Comparison of ENCODE assay signal across 21 cellular contexts in genomic region chr2:187224989-187225388, GRCh38.
DNase-seq lines count a peak whose midpoint lies in the region; ATAC-seq, FAIRE-seq and TF ChIP-seq lines count a peak whose summit lies in the region.
"Had no signal": no experiment of that assay in that cellular context is flagged by ENCODE, and none has a peak within 500 bp of the region (broad histone marks: within the 10 kb centered on the region; RNA-seq: fewer than 3 reads in every experiment).

No MANE protein-coding gene starts in this region.

- H4K20me1 ChIP-seq in H9 (ENCODE audit: control insufficient read depth, insufficient read depth, insufficient read length), result no peaks in the 10 kb centered on the region
- H4K20me1 ChIP-seq: BLaER1 had no signal

- H4K8ac ChIP-seq in H9 (replicated peaks; ENCODE audit: insufficient read length, low read depth, low read length), result no peak overlapping the region
- no peak overlapping the region for H4K8ac ChIP-seq in mesendoderm (ENCODE audit: low read depth, low read length)

- intact Hi-C loops in pancreas (cut with DNase I), result no loop called here

- H3K27me3 ChIP-seq in H9 (ENCODE audit: insufficient read depth, low read length) (no peaks in the 10 kb centered on the region), NT2/D1 (ENCODE audit: insufficient read depth, insufficient read length) (no peaks in the 10 kb centered on the region), mesendoderm (ENCODE audit: insufficient read depth, low read length, poor library complexity) (no peaks in the 10 kb centered on the region), pancreas (no peaks in the 10 kb centered on the region)
- H3K27me3 ChIP-seq: BLaER1 had no signal

- H3K27me3 Mint-ChIP-seq in H9 (ENCODE audit: low read depth), result no peaks in the 10 kb centered on the region
- no peaks in the 10 kb centered on the region for H3K27me3 Mint-ChIP-seq in activated T-cell treated with anti-CD3 and anti-CD28 coated beads, Interleukin-2, amount 50 U/mL, for 4 hours (ENCODE audit: low read depth)
- H3K27me3 Mint-ChIP-seq: CD4-positive, alpha-beta memory T cell had no signal

- no peak overlapping the region for H3K9ac ChIP-seq in H9 (ENCODE audit: extremely low read depth, insufficient read length, low read length)
- H3K9ac ChIP-seq in NT2/D1 (ENCODE audit: insufficient read length, low read depth), result no peak overlapping the region
- no peak overlapping the region for H3K9ac ChIP-seq in mesendoderm (ENCODE audit: low read length)
- H3K9ac ChIP-seq: BLaER1 had no signal

- H4K91ac ChIP-seq in H9 (ENCODE audit: insufficient read length, low read depth, low read length), result no peak overlapping the region

- H3K23ac ChIP-seq in H9 (ENCODE audit: insufficient read length, low read depth, low read length) (no peak overlapping the region), mesendoderm (ENCODE audit: low read length) (no peak overlapping the region)

- DNase-seq in H9 (peak; percentile 63), NT2/D1 (ENCODE audit: low read depth, low spot score) (peak; percentile 58), iPS DF 19.7 (ENCODE audit: low read depth, low spot score) (peak; percentile 90), mesendoderm (peak; percentile 91), pancreas (no peak), AG08395 (ENCODE audit: low spot score) (no peak)
- no peak for DNase-seq in activated T-cell treated with anti-CD3 and anti-CD28 coated beads, Interleukin-2, amount 50 U/mL, for 4 hours
- DNase-seq: Caco-2; CD4-positive, alpha-beta memory T cell; DMS 273 treated with DMSO at 0.1 percent for 48 hours; DMS79 treated with DMSO at 0.1 percent for 48 hours; GOT3; KG1; NCI-H1105; NCI-H146; NCI-H2029; NCI-H2171 treated with DMSO at 0.1 percent for 48 hours had no signal

- H2BK5ac ChIP-seq in H9 (ENCODE audit: insufficient read length, low read length), result no peak overlapping the region
- H2BK5ac ChIP-seq in mesendoderm (ENCODE audit: low read length), result no peak overlapping the region

- H3K9me3 Mint-ChIP-seq in H9, result peaks cover 48 to 57% of the 10 kb centered on the region in 2 experiments
- H3K9me3 Mint-ChIP-seq in activated T-cell treated with anti-CD3 and anti-CD28 coated beads, Interleukin-2, amount 50 U/mL, for 4 hours, result peaks cover 3% of the 10 kb centered on the region

- H3K4me1 Mint-ChIP-seq in H9, result peaks cover 43% of the 10 kb centered on the region in 2 experiments
- no peaks in the 10 kb centered on the region for H3K4me1 Mint-ChIP-seq in activated T-cell treated with anti-CD3 and anti-CD28 coated beads, Interleukin-2, amount 50 U/mL, for 4 hours (ENCODE audit: low read depth)
- H3K4me1 Mint-ChIP-seq: CD4-positive, alpha-beta memory T cell had no signal

- H2BK15ac ChIP-seq in H9 (ENCODE audit: low read depth, low read length) (no peak overlapping the region), mesendoderm (replicated peaks; ENCODE audit: low read depth) (no peak overlapping the region)

- H3K18ac ChIP-seq in H9 (ENCODE audit: insufficient read length, low read depth, low read length) (no peak overlapping the region), mesendoderm (ENCODE audit: low read length) (no peak overlapping the region)

- FAIRE-seq in pancreas (lab: Jason Lieb, UNC), result no peak
- FAIRE-seq: GM12878 had no signal

- H3K9me3 ChIP-seq in H9 (ENCODE audit: control insufficient read depth, low read depth, low read length), result peaks cover 16% of the 10 kb centered on the region
- peaks cover 44% of the 10 kb centered on the region for H3K9me3 ChIP-seq in NT2/D1 (ENCODE audit: insufficient read depth, low read length)
- no peaks in the 10 kb centered on the region for H3K9me3 ChIP-seq in pancreas
- H3K9me3 ChIP-seq: BLaER1, Caco-2 had no signal

- H3K79me2 ChIP-seq in H9 (ENCODE audit: insufficient read depth, low read length) (no peaks in the 10 kb centered on the region), mesendoderm (ENCODE audit: control insufficient read depth, insufficient read depth, low read length) (no peaks in the 10 kb centered on the region)

- H3K4me3 ChIP-seq in NT2/D1 (ENCODE audit: insufficient read length, low read depth) (no peak overlapping the region), mesendoderm (ENCODE audit: low read length) (no peak overlapping the region), pancreas (no peak overlapping the region)
- H3K4me3 ChIP-seq: BLaER1, GM12878 had no signal

- H4K5ac ChIP-seq in H9 (ENCODE audit: insufficient read length, low read depth, low read length), result no peak overlapping the region
- no peak overlapping the region for H4K5ac ChIP-seq in mesendoderm (ENCODE audit: low read length)

- no peaks in the 10 kb centered on the region for H3K36me3 ChIP-seq in NT2/D1 (ENCODE audit: insufficient read depth, insufficient read length, low read length)
- no peaks in the 10 kb centered on the region for H3K36me3 ChIP-seq in mesendoderm (ENCODE audit: control insufficient read depth, insufficient read depth, low read length)
- no peaks in the 10 kb centered on the region for H3K36me3 ChIP-seq in pancreas
- H3K36me3 ChIP-seq: BLaER1 had no signal

- H2AK5ac ChIP-seq in H9 (ENCODE audit: insufficient read length, low read length) (no peak overlapping the region), mesendoderm (ENCODE audit: low read length) (no peak overlapping the region)

- H3K79me1 ChIP-seq in H9 (ENCODE audit: insufficient read depth, low read depth, low read length, poor library complexity, severe bottlenecking) (no peaks in the 10 kb centered on the region), mesendoderm (ENCODE audit: low read length) (no peaks in the 10 kb centered on the region)

- peak overlapping the region; percentile 77 for H3K27ac ChIP-seq in H9 (ENCODE audit: insufficient read length, low read depth, low read length)
- H3K27ac ChIP-seq in mesendoderm (ENCODE audit: low read depth, low read length), result peak overlapping the region; percentile 57
- H3K27ac ChIP-seq in pancreas, result no peak overlapping the region
- H3K27ac ChIP-seq: BLaER1 had no signal

- H3K36me3 Mint-ChIP-seq in H9 (ENCODE audit: insufficient read depth in 1 of 3, low read depth in 3 of 3), result peaks cover 18 to 59% (median 42%) of the 10 kb centered on the region in 3 experiments
- H3K36me3 Mint-ChIP-seq in activated T-cell treated with anti-CD3 and anti-CD28 coated beads, Interleukin-2, amount 50 U/mL, for 4 hours (ENCODE audit: insufficient read depth), result no peaks in the 10 kb centered on the region
- H3K36me3 Mint-ChIP-seq: CD4-positive, alpha-beta memory T cell had no signal

- no peak for TF ChIP-seq CTCF in H9 (conservative IDR thresholded peaks at IDR 0.05)
- no peak for TF ChIP-seq CTCF in pancreas (IDR thresholded peaks at IDR 0.05)

- peak overlapping the region; percentile 31 to 97 (median 97); a peak in 6 of 7 replicates for H3K27ac Mint-ChIP-seq in H9
- H3K27ac Mint-ChIP-seq: CD4-positive, alpha-beta memory T cell had no signal

- H3K4ac ChIP-seq in H9 (ENCODE audit: low read depth, low read length) (no peak overlapping the region), mesendoderm (ENCODE audit: low read depth, low read length) (no peak overlapping the region)

- no peak overlapping the region for H2BK120ac ChIP-seq in H9 (ENCODE audit: low read depth, low read length, poor library complexity, severe bottlenecking)
- H2BK120ac ChIP-seq in mesendoderm (ENCODE audit: low read depth, low read length), result no peak overlapping the region

- H3K4me1 ChIP-seq in H9 (ENCODE audit: insufficient read depth, low read length) (peaks cover 2% of the 10 kb centered on the region), NT2/D1 (ENCODE audit: insufficient read depth, insufficient read length) (no peaks in the 10 kb centered on the region), mesendoderm (ENCODE audit: control insufficient read depth, low read depth, low read length) (no peaks in the 10 kb centered on the region), pancreas (no peaks in the 10 kb centered on the region)
- H3K4me1 ChIP-seq: BLaER1 had no signal

- no peak overlapping the region for H2BK12ac ChIP-seq in H9 (ENCODE audit: insufficient read length, low read depth, low read length)

- no peak overlapping the region for H3T11ph ChIP-seq in H9 (ENCODE audit: low read length)

- peak overlapping the region in 1 of 2 experiments; percentile 40; a peak in 2 of 5 replicates for H3K4me3 Mint-ChIP-seq in H9
- H3K4me3 Mint-ChIP-seq in activated T-cell treated with anti-CD3 and anti-CD28 coated beads, Interleukin-2, amount 50 U/mL, for 4 hours, result no peak overlapping the region
- H3K4me3 Mint-ChIP-seq: CD4-positive, alpha-beta memory T cell had no signal

- H3K14ac ChIP-seq in H9 (ENCODE audit: insufficient read depth, low read length), result no peak overlapping the region

- no peak overlapping the region for H2AFZ ChIP-seq in H9 (ENCODE audit: low read length)

- no peak overlapping the region for H2BK20ac ChIP-seq in H9 (ENCODE audit: low read depth, low read length, poor library complexity, severe bottlenecking)

- H3K4me2 ChIP-seq in H9 (ENCODE audit: insufficient read depth, insufficient read length, low read length), result no peak overlapping the region
- no peak overlapping the region for H3K4me2 ChIP-seq in mesendoderm (ENCODE audit: low read length)
- H3K4me2 ChIP-seq: BLaER1 had no signal

- WGBS in H9 (ENCODE audit: extremely low coverage, insufficient read length, low lambda C conversion rate), result no CpG with 5 or more reads among the region's 3 CpGs
- no CpG with 5 or more reads among the region's 3 CpGs for WGBS in mesendoderm (ENCODE audit: extremely low coverage, insufficient coverage, low lambda C conversion rate)
- WGBS in pancreas, 2 donors, result 63 to 67% methylated on average over 3 of the region's 3 CpGs

- no peak overlapping the region for H3K56ac ChIP-seq in H9 (ENCODE audit: insufficient read length, low read depth, low read length)
- H3K56ac ChIP-seq in mesendoderm (ENCODE audit: low read length), result no peak overlapping the region

- H3K23me2 ChIP-seq in H9 (ENCODE audit: insufficient read length, low read depth, low read length, poor library complexity, severe bottlenecking), result no peaks in the 10 kb centered on the region

- ATAC-seq in activated T-cell treated with anti-CD3 and anti-CD28 coated beads, Interleukin-2, amount 50 U/mL, for 4 hours, result no peak
- ATAC-seq in pancreas (no peak), HG03565 (IDR thresholded peaks at IDR 0.05; ENCODE audit: unreplicated experiment) (no peak)
- ATAC-seq: GM12878, Right ventricle myocardium inferior had no signal

Comparison
In these comparisons a context has a peak if more than half of its experiments do, and no peak if none do; other contexts are left out.
1. DNase-seq: peak in H9 (single experiment), NT2/D1 (single experiment), iPS DF 19.7 (single experiment) and mesendoderm (single experiment); none in activated T-cell treated with anti-CD3 and anti-CD28 coated beads, Interleukin-2, amount 50 U/mL, for 4 hours (single experiment), pancreas (0 of 6) and AG08395 (single experiment).
2. H3K27ac ChIP-seq: peak in H9 (single experiment) and mesendoderm (single experiment); none in pancreas (0 of 4).